Comparison of ENCODE assay signal across 28 cellular contexts in the genomic region with DNA sequence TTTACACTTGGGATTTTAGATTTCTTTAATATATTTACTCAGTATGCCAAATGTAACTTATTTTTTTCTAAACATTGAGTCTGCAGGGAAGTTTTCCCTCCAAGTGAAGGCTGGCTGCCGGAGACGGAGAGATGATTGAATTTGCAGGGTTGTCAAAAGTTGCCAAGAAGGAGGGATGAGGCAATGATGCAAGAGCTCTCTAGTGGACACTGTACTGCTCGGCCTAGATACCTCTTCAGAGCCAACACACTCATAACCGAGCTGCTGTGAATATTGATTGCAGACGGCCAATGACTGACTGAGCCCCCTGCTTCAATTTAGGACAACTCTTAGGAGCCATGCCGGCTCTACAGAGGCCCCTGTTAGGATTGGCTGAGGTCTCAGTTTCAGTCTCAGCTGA.
"Had no signal": no experiment of that assay in that cellular context is flagged by ENCODE, and none has a peak within 500 bp of the region (broad histone marks: within the 10 kb centered on the region; RNA-seq: fewer than 3 reads in every experiment).

No MANE protein-coding gene starts in this region.

- H2AFZ ChIP-seq: PC-9 had no signal

- H3K27me3 Mint-ChIP-seq: activated CD4-positive, alpha-beta T cell treated with anti-CD3 and anti-CD28 coated beads, Interleukin-2, amount 10 ng/mL, durations not matched to agents 7 days and 5 days; central memory CD8-positive, alpha-beta T cell had no signal

- H3K36me3 Mint-ChIP-seq: activated naive CD4-positive, alpha-beta T cell treated with anti-CD3 and anti-CD28 coated beads, Interleukin-2, amount 50 U/mL, for 72 hours had no signal

- H3K27ac ChIP-seq: adrenal gland, cardiac muscle cell, PC-9, RWPE1 had no signal

- H3K27ac Mint-ChIP-seq: activated CD4-positive, alpha-beta T cell treated with anti-CD3 and anti-CD28 coated beads, Interleukin-2, amount 10 ng/mL, durations not matched to agents 7 days and 5 days; activated CD8-positive, alpha-beta T cell treated with anti-CD3 and anti-CD28 coated beads, Interleukin-2, amount 10 ng/mL, durations not matched to agents 7 days and 5 days; activated naive CD4-positive, alpha-beta T cell treated with anti-CD3 and anti-CD28 coated beads for 36 hours; activated naive CD4-positive, alpha-beta T cell treated with anti-CD3 and anti-CD28 coated beads, Interleukin-2, amount 50 U/mL, for 72 hours; activated T-cell treated with anti-CD3 and anti-CD28 coated beads, Interleukin-2, amount 50 U/mL, for 24 hours; activated T-helper 2 cell treated with anti-CD3 and anti-CD28 coated beads, Interferon-gamma antibody, Interleukin-2, Interleukin-4, amounts not matched to agents 10 μg/mL and 5 μg/mL and 100 μg/mL, durations not matched to agents 14 hours and 24 hours and 36 hours had no signal

- H3K9me3 Mint-ChIP-seq: activated naive CD4-positive, alpha-beta T cell treated with anti-CD3 and anti-CD28 coated beads, Interleukin-2, amount 50 U/mL, for 72 hours; activated T-cell treated with anti-CD3 and anti-CD28 coated beads, Interleukin-2, amount 50 U/mL, for 24 hours; activated T-helper 2 cell treated with anti-CD3 and anti-CD28 coated beads, Interferon-gamma antibody, Interleukin-2, Interleukin-4, amounts not matched to agents 10 μg/mL and 5 μg/mL and 100 μg/mL, durations not matched to agents 14 hours and 24 hours and 36 hours; central memory CD8-positive, alpha-beta T cell had no signal

- H3K4me2 ChIP-seq: PC-9 had no signal

- H3K27me3 ChIP-seq: cardiac muscle cell had no signal

- H3K36me3 ChIP-seq: adrenal gland, cardiac muscle cell had no signal

- H3K4me3 Mint-ChIP-seq: activated CD4-positive, alpha-beta T cell treated with anti-CD3 and anti-CD28 coated beads, Interleukin-2, amount 10 ng/mL, durations not matched to agents 7 days and 5 days; activated CD8-positive, alpha-beta T cell treated with anti-CD3 and anti-CD28 coated beads, Interleukin-2, amount 10 ng/mL, durations not matched to agents 7 days and 5 days; activated naive CD4-positive, alpha-beta T cell treated with anti-CD3 and anti-CD28 coated beads for 36 hours; activated T-cell treated with anti-CD3 and anti-CD28 coated beads, Interleukin-2, amount 50 U/mL, for 24 hours; central memory CD8-positive, alpha-beta T cell had no signal

- H3K9me3 ChIP-seq: adrenal gland had no signal

- H3K4me1 ChIP-seq: adrenal gland had no signal

- DNase-seq: activated CD4-positive, alpha-beta T cell treated with anti-CD3 and anti-CD28 coated beads, Interleukin-2, amount 10 ng/mL, durations not matched to agents 7 days and 5 days; activated CD4-positive, alpha-beta T cell treated with anti-CD3 and anti-CD28 coated beads, Interleukin-2, amount 50 U/mL, for 48 hours; activated CD8-positive, alpha-beta T cell treated with anti-CD3 and anti-CD28 coated beads, Interleukin-2, amount 10 ng/mL, durations not matched to agents 7 days and 5 days; activated gamma-delta T cell treated with Interleukin-2 at 50 U/mL for 16 hours; activated naive CD4-positive, alpha-beta T cell treated with anti-CD3 and anti-CD28 coated beads for 36 hours; activated T-cell treated with anti-CD3 and anti-CD28 coated beads, Interleukin-2, amount 50 U/mL, for 24 hours; adrenal gland; anterior cingulate cortex; Karpas-422; NCI-H1048; NCI-H1436; NCI-H1694; NCI-H1930; NCI-H2081 treated with DMSO at 0.1 percent for 48 hours; NCI-H2171; NCI-H510A; NCI-H526; NCI-H774; PC-9; SIG-M5; SW 1271; T1000 had no signal

- H3K4me1 Mint-ChIP-seq: central memory CD8-positive, alpha-beta T cell had no signal

- FAIRE-seq: TTC549 had no signal

- H3K4me3 ChIP-seq: adrenal gland, cardiac muscle cell, PC-9 had no signal
